ENCODE assay signal across 8 cellular contexts in the genomic region with DNA sequence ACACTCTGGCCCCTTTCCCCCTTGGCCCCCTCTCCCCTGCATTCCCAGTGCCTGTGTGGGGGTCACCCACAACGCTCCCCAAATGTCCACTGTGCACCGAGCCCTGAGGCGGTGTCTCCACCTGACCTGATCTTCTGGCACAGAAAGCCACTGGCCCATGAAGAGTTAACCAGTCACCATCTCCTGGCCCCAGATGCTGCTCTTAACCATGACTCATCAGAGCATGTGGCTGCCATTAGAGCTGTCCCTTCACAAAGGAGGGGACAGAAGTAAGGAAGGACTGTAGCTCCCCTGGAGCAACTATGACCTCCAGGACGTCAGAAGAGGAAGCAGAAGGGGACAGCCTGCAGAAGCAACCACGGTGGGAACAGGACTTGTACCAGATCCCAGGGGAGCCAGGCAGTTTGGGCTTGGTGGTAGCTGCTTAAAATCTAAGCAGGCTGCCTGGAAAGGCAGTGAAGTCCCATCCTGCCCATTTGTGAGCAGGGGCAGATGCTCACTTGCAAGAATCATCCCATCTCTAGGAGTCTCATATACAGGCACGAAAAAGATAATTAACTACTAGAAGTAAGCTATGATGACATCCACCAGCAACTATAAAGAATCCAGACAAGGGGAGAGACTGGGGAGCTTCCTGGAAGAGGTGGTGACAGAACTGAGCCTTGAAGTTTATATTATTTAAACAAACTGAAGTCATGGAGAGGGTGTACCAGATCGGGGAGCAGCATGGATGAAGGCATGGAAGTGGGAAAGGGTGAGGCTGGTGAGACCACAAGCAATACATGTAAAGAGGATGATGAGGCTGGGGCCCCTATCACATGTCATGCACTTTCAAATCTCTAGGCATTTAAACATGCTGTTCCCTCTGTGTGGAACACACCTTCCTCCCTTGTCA. TPM values are rescaled to one million over a fixed set of nuclear protein-coding genes. Genes with fewer than 3 reads are reported as not detected.
DNase-seq lines count a peak whose midpoint lies in the region; ATAC-seq and TF ChIP-seq lines count a peak whose summit lies in the region.

No MANE protein-coding gene starts in this region.

- H3K27me3 Mint-ChIP-seq in mesothelial cell of epicardium (ENCODE audit: low read depth): peaks cover 12% of the 10 kb centered on the region

- H3K4me3 ChIP-seq in A673 (ENCODE audit: low read depth, low read length, poor library complexity, severe bottlenecking): peak overlapping the region; percentile 47
- peak overlapping the region; percentile 57 for H3K4me3 ChIP-seq in endocrine pancreas (ENCODE audit: control insufficient read depth, insufficient read depth, low read length)

- H3K4me1 ChIP-seq in A673 (ENCODE audit: insufficient read depth, low read length, poor library complexity, severe bottlenecking) (peaks cover 17% of the 10 kb centered on the region), endocrine pancreas (ENCODE audit: control insufficient read depth, insufficient read depth, low read length) (no peaks in the 10 kb centered on the region)

- CTCF ChIA-PET in A673 (lab: Charles Lee): interaction anchor here (0.6 to 1.0 kb wide), 2 partner anchors 35 to 187 kb away, joined by 3 to 6 read pairs; a partner anchor contains a TSS

- POLR2A ChIA-PET in A673 (lab: Charles Lee; ENCODE audit: low non-redundant PET): no interaction called here

- peak overlapping the region; percentile 56 for H3K27ac ChIP-seq in A673 (ENCODE audit: low read depth, low read length, poor library complexity, severe bottlenecking)

- no peak overlapping the region for H3K9ac ChIP-seq in endocrine pancreas (ENCODE audit: control insufficient read depth, insufficient read depth, low read length)

- H3K9me3 ChIP-seq in A673 (ENCODE audit: low read depth, low read length, poor library complexity, severe bottlenecking) (no peaks in the 10 kb centered on the region), endocrine pancreas (ENCODE audit: control insufficient read depth, low read length) (no peaks in the 10 kb centered on the region)

- H3K27me3 ChIP-seq in A673 (replicated peaks; ENCODE audit: insufficient read depth, low read depth, low read length, poor library complexity) (no peaks in the 10 kb centered on the region), endocrine pancreas (ENCODE audit: control insufficient read depth, insufficient read depth, low read length) (no peaks in the 10 kb centered on the region)

- H3K36me3 ChIP-seq in A673 (ENCODE audit: insufficient read depth, low read length, poor library complexity, severe bottlenecking): no peaks in the 10 kb centered on the region
- H3K36me3 ChIP-seq in endocrine pancreas (ENCODE audit: control insufficient read depth, insufficient read depth, low read length): no peaks in the 10 kb centered on the region

- H3K36me3 Mint-ChIP-seq in mesothelial cell of epicardium: no peaks in the 10 kb centered on the region

- no peaks in the 10 kb centered on the region for H3K9me3 Mint-ChIP-seq in mesothelial cell of epicardium

- DNase-seq in A673 (ENCODE audit: low spot score) (peak; percentile 73), ELR (ENCODE audit: low read depth) (peak; percentile 70), RPMI8226 (peak; percentile 60), mesothelial cell of epicardium (ENCODE audit: low spot score in 2 of 2, unreplicated experiment in 2 of 2) (no peak), NCI-H1092 treated with DMSO at 0.1 percent for 48 hours (lab: John Stamatoyannopoulos, UW) (no peak)

- H3K4me3 Mint-ChIP-seq in mesothelial cell of epicardium: peak overlapping the region; percentile 80

- intact Hi-C loops in A673 (cut with micrococcal nuclease; ENCODE audit: unreplicated experiment): no loop called here

- peak overlapping the region; percentile 82 for H3K27ac Mint-ChIP-seq in mesothelial cell of epicardium

- BruUV-seq in A673 (replicated peaks; lab: Mats Ljungman, UMichigan): no TSS peak

- peak; percentile 63 for ATAC-seq in HG03432 (IDR thresholded peaks at IDR 0.05; ENCODE audit: unreplicated experiment)
- ATAC-seq in GM21515 (IDR thresholded peaks at IDR 0.05; ENCODE audit: unreplicated experiment): no peak

- H3K4me1 Mint-ChIP-seq in mesothelial cell of epicardium: peaks cover 27% of the 10 kb centered on the region

- TF ChIP-seq CTCF in A673 (conservative IDR thresholded peaks at IDR 0.05; ENCODE audit: low read depth, low read length): no peak
- TF ChIP-seq CTCF in mesothelial cell of epicardium (IDR thresholded peaks at IDR 0.05; ENCODE audit: unreplicated experiment): no peak

RNA-seq across cellular contexts. Expression of a gene that starts 1.1 kb away (rescaled TPM):
- total RNA-seq in A673 (2021): 3.1 and 5.1 TPM in 2 replicates
- 8.0 to 10.1 TPM (median 8.4 TPM) in 3 replicates for total RNA-seq in mesothelial cell of epicardium

Comparison
In these comparisons a context has a peak if more than half of its experiments do, and no peak if none do; other contexts are left out.
1. DNase-seq: peak in A673 (single experiment), ELR (single experiment) and RPMI8226 (single experiment); none in mesothelial cell of epicardium (0 of 2) and NCI-H1092 treated with DMSO at 0.1 percent for 48 hours (single experiment).